ENCODE assay signal across 25 cellular contexts in the genomic region with DNA sequence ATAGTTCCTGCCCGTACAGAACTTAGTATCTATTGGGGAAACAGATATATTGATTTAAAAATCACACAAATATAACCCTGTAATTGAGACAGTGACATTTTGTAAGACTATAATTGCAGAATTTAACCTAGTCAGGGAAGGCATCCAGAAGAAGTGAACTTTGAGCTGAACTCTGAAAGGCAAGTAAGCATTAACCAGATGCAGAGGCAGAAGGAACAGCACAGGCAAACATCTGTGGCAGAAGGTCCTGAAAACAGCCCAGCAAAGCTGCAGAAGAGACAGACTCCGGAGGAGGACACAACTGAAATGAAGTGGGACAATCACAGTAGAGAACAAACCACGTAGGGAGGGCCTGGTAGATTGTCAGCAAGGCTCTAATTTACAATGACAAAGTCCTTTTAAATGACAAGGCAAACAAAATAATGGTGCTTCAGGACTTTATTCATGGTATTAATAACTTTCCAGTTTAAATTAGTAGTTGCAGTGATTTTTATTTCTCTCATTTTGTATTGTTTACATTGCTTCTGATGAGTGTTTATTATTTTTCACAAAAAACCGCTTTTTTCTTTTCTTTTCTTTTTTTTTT. TPM values are rescaled to one million over a fixed set of nuclear protein-coding genes. Genes with fewer than 3 reads are reported as not detected.
DNase-seq lines count a peak whose midpoint lies in the region; ATAC-seq, FAIRE-seq and TF ChIP-seq lines count a peak whose summit lies in the region.
"Had no signal": no experiment of that assay in that cellular context is flagged by ENCODE, and none has a peak within 500 bp of the region (broad histone marks: within the 10 kb centered on the region; RNA-seq: fewer than 3 reads in every experiment).

No MANE protein-coding gene starts in this region.

- CTCF ChIA-PET in OCI-LY7 (lab: Charles Lee; ENCODE audit: unreplicated experiment): no interaction called here

- H3K9me3 ChIP-seq in OCI-LY7 (ENCODE audit: low read length) (no peaks in the 10 kb centered on the region), osteoblast (ENCODE audit: low read depth, low read length) (no peaks in the 10 kb centered on the region)
- H3K9me3 ChIP-seq: gastroesophageal sphincter, left lung, SK-N-SH, thoracic aorta, vagina had no signal

- H4K20me1 ChIP-seq in OCI-LY7 (ENCODE audit: insufficient read depth, low read length): no peaks in the 10 kb centered on the region
- H4K20me1 ChIP-seq in osteoblast (ENCODE audit: insufficient read depth, low read length): no peaks in the 10 kb centered on the region

- H3K27ac ChIP-seq in OCI-LY7 (ENCODE audit: low read depth, low read length, poor library complexity, severe bottlenecking): no peak overlapping the region
- H3K27ac ChIP-seq in osteoblast (ENCODE audit: low read depth, low read length): no peak overlapping the region
- H3K27ac ChIP-seq: coronary artery, gastroesophageal sphincter, thoracic aorta, vagina had no signal

- ATAC-seq in HG02588 (IDR thresholded peaks at IDR 0.05; ENCODE audit: unreplicated experiment): no peak
- ATAC-seq: gastroesophageal sphincter, left lung had no signal

- H3K79me2 ChIP-seq in OCI-LY7 (ENCODE audit: insufficient read depth, low read depth, low read length) (no peaks in the 10 kb centered on the region), osteoblast (ENCODE audit: insufficient read depth, low read length) (no peaks in the 10 kb centered on the region)

- DNase-seq in GM18507 (ENCODE audit: extremely low spot score, insufficient read length, low read depth): no peak
- no peak for DNase-seq in OCI-LY7 (ENCODE audit: low spot score)
- peak; percentile 51 for DNase-seq in fibroblast of villous mesenchyme (ENCODE audit: low read depth)
- no peak for DNase-seq in osteoblast (ENCODE audit: insufficient read length, low spot score, missing footprints)
- no peak for DNase-seq in H7
- DNase-seq in ACHN: no peak
- no peak for DNase-seq in NCI-H526 treated with DMSO at 0.1 percent for 48 hours (lab: John Stamatoyannopoulos, UW)
- DNase-seq: activated CD4-positive, alpha-beta memory T cell treated with anti-CD3 and anti-CD28 coated beads, Interleukin-2, amount 10 ng/mL, durations not matched to agents 7 days and 5 days; activated CD4-positive, alpha-beta T cell treated with anti-CD3 and anti-CD28 coated beads for 1 hour; CD4-positive, alpha-beta T cell; hypothalamus; immature natural killer cell; Kasumi-1; left lung; NCI-H187; NCI-H2171 treated with DMSO at 0.1 percent for 48 hours; nucleus accumbens; SK-N-SH had no signal

- TF ChIP-seq CTCF in OCI-LY7 (conservative IDR thresholded peaks at IDR 0.05; ENCODE audit: low read length): no peak
- TF ChIP-seq CTCF in fibroblast of villous mesenchyme (IDR thresholded peaks at IDR 0.05; ENCODE audit: insufficient read depth, low read depth, low read length): no peak
- no peak for TF ChIP-seq CTCF in osteoblast (IDR thresholded peaks at IDR 0.05; ENCODE audit: extremely low read depth, low read depth, low read length)

- H3K4me3 ChIP-seq in OCI-LY7 (ENCODE audit: low read depth, low read length, poor library complexity, severe bottlenecking) (no peak overlapping the region), fibroblast of villous mesenchyme (ENCODE audit: low read depth, low read length) (no peak overlapping the region), osteoblast (ENCODE audit: insufficient read depth, low read length) (no peak overlapping the region), H7 (ENCODE audit: insufficient read depth, low read depth, low read length) (no peak overlapping the region)
- H3K4me3 ChIP-seq: coronary artery, gastroesophageal sphincter, left lung, thoracic aorta, vagina had no signal

- H3K4me2 ChIP-seq in OCI-LY7 (ENCODE audit: low read length) (no peak overlapping the region), osteoblast (ENCODE audit: insufficient read depth, low read length) (no peak overlapping the region)
- H3K4me2 ChIP-seq: SK-N-SH had no signal

- H3K9me2 ChIP-seq in OCI-LY7 (ENCODE audit: insufficient read depth, low read length): no peaks in the 10 kb centered on the region
- H3K9me2 ChIP-seq: SK-N-SH had no signal

- H2AFZ ChIP-seq in OCI-LY7 (ENCODE audit: low read length): peak overlapping the region; percentile 44; the same call in 1 of the 2 replicates
- peak overlapping the region; percentile 57 for H2AFZ ChIP-seq in osteoblast (ENCODE audit: low read length)

- POLR2A ChIA-PET in OCI-LY7 (lab: Charles Lee): interaction anchor here (1.4 to 2.4 kb wide), 2 partner anchors 11 to 34 kb away, joined by 3 to 7 read pairs; no protein-coding TSS in a partner anchor

- no TSS peak for BruUV-seq in OCI-LY7 (replicated peaks; lab: Mats Ljungman, UMichigan)

- intact Hi-C loops in OCI-LY7 (cut with micrococcal nuclease; ENCODE audit: unreplicated experiment): no loop called here

- H3K4me1 ChIP-seq in OCI-LY7 (ENCODE audit: insufficient read depth, low read length, poor library complexity, severe bottlenecking) (peaks cover 17% of the 10 kb centered on the region), osteoblast (ENCODE audit: insufficient read depth, low read length) (no peaks in the 10 kb centered on the region)
- H3K4me1 ChIP-seq: gastroesophageal sphincter, vagina had no signal

- no peaks in the 10 kb centered on the region for H3K36me3 ChIP-seq in OCI-LY7 (ENCODE audit: insufficient read depth, low read length)
- no peaks in the 10 kb centered on the region for H3K36me3 ChIP-seq in osteoblast (ENCODE audit: insufficient read depth, low read length)
- no peaks in the 10 kb centered on the region for H3K36me3 ChIP-seq in H7 (replicated peaks; ENCODE audit: control insufficient read depth, insufficient read depth, low read length)
- H3K36me3 ChIP-seq: gastroesophageal sphincter, left lung, thoracic aorta, vagina had no signal

- H3K27me3 ChIP-seq in osteoblast (ENCODE audit: insufficient read depth, low read length) (no peaks in the 10 kb centered on the region), H7 (ENCODE audit: control insufficient read depth, insufficient read depth, low read length) (no peaks in the 10 kb centered on the region)
- H3K27me3 ChIP-seq: gastroesophageal sphincter, left lung, vagina had no signal

- peak; percentile 26 for FAIRE-seq in GM18507 (lab: Jason Lieb, UNC)
- FAIRE-seq: bronchial epithelial cell, TTC549 had no signal

- in situ Hi-C loops in ACHN (cut with HindIII; ENCODE audit: low pct_ligation_motif_present, low pct_unique_long_range_greater_than_20kb, low sequenced_read_pairs): no loop called here

RNA-seq across cellular contexts. Expression of gene BCL2A1, which starts 14.5 kb away (rescaled TPM):
- 0.85 and 2.2 TPM in 2 replicates for total RNA-seq in OCI-LY7 (2014; rRNA removed; shearing (Covaris generic))
- total RNA-seq in OCI-LY7 (2022) (2.3 and 4.5 TPM in 2 replicates), fibroblast of villous mesenchyme (not detected in 2 replicates), osteoblast (0.29 TPM in 1 of 2 replicates, not detected in the other)
- not detected in 2 replicates for total RNA-seq in H7 (2014; rRNA removed; shearing (Covaris generic))

RNA-seq across cellular contexts. Expression of gene MTHFS, which starts 59.6 kb away (rescaled TPM):
- total RNA-seq in OCI-LY7 (2014; rRNA removed; shearing (Covaris generic)): 12.4 and 16.4 TPM in 2 replicates
- total RNA-seq in OCI-LY7 (2022) (26.5 and 32.3 TPM in 2 replicates), fibroblast of villous mesenchyme (9.5 and 9.7 TPM in 2 replicates), osteoblast (15.6 and 17.0 TPM in 2 replicates)
- 11.5 and 13.9 TPM in 2 replicates for total RNA-seq in H7 (2014; rRNA removed; shearing (Covaris generic))
